ENCODE assay signal across 1 cellular context in genomic region chr3:12413721-12414255, GRCh38.
A peak's percentile ranks its signal among the peaks of the same experiment; 100 is the strongest.
TF ChIP-seq lines count a peak whose summit lies in the region.

No MANE protein-coding gene starts in this region.

TF ChIP-seq in liver, 16 proteins besides CTCF, POLR2A, EP300 and RAD21 (continued from another document):
- TF ChIP-seq REST (IDR thresholded peaks at IDR 0.05) (no peak), FOXA2 (IDR thresholded peaks at IDR 0.05) (no peak), HNF4A (conservative IDR thresholded peaks at IDR 0.05) (peak; percentile 57 to 63), ZBTB33 (IDR thresholded peaks at IDR 0.05) (peak; percentile 17)
